8 cellular contexts compared by ENCODE assay signal in the genomic region with DNA sequence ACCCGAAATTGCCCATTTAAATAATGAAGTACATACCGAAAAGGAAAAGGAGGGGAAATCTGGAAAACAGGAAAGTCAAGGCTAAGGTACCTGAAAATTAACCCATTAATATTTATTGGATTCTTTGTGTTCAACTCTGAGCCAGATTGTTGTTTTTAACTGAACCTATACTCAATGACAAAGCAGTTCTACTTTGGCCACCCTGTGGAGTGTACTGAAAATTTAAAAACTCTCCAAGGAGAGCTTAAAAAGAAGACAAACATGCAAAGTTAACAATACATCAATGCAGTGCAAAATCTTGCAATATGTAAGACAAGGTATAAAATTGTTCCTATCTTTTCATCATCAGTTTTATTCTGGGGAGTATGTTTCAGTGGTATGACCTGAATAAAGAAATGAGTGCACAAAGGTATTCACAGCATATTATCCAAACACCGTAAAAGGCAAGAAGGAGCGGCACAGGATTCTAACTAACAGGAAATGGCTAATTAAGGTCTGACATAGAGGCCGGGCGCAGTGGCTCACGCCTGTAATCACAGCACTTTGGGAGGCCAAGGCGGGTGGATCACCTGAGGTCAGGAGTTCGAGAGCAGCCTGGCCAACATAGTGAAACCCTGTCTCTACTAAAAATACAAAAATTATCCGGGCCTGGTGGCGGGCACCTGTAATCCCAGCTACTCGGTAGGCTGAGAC. TPM values are rescaled to one million over a fixed set of nuclear protein-coding genes. Genes with fewer than 3 reads are reported as not detected.
A peak's percentile ranks its signal among the peaks of the same experiment; 100 is the strongest.
DNase-seq lines count a peak whose midpoint lies in the region; ATAC-seq and TF ChIP-seq lines count a peak whose summit lies in the region.
"Had no signal": no experiment of that assay in that cellular context is flagged by ENCODE, and none has a peak within 500 bp of the region (broad histone marks: within the 10 kb centered on the region; RNA-seq: fewer than 3 reads in every experiment).

No MANE protein-coding gene starts in this region.

- intact Hi-C loops in spleen (cut with DNase I; ENCODE audit: low total_unique reads) (no loop called here), ovary (cut with DNase I) (loop anchor here in 1 of 4 donors (5.0 kb wide), 1 partner anchor 1532 kb away; no protein-coding TSS in a partner anchor)

- peak overlapping the region in 5 of 8 donors; percentile 66 to 85 (median 81) for H3K27ac ChIP-seq in spleen
- no peak overlapping the region for H3K27ac ChIP-seq in ovary

- no peaks in the 10 kb centered on the region for H3K27me3 Mint-ChIP-seq in WTC11 (ENCODE audit: low read depth)

- H3K27me3 ChIP-seq in H7 (ENCODE audit: control insufficient read depth, insufficient read depth, low read length) (no peaks in the 10 kb centered on the region), spleen (replicated peaks in 1 of 7) (peaks cover 0 to 33% (median 10%) of the 10 kb centered on the region in 7 donors), ovary (no peaks in the 10 kb centered on the region)

- H3K4me1 ChIP-seq in spleen (peaks cover 0 to 25% (median 15%) of the 10 kb centered on the region in 6 donors), ovary (ENCODE audit: insufficient read depth) (no peaks in the 10 kb centered on the region)

- TF ChIP-seq EP300 in ovary (IDR thresholded peaks at IDR 0.05): no peak

- TF ChIP-seq CTCF in WTC11 (IDR thresholded peaks at IDR 0.05) (no peak), spleen (IDR thresholded peaks at IDR 0.05 in 8 of 11, conservative IDR thresholded peaks at IDR 0.05 in 3 of 11) (no peak), ovary (IDR thresholded peaks at IDR 0.05) (no peak)

- ATAC-seq in WTC11 (no peak), HG03135 (IDR thresholded peaks at IDR 0.05; ENCODE audit: unreplicated experiment) (no peak), GM19351 (IDR thresholded peaks at IDR 0.05; ENCODE audit: unreplicated experiment) (no peak)

- H3K9me3 Mint-ChIP-seq in WTC11: 0 out of 2 replicates have a peak, but pooled peaks cover 4% of the 10 kb centered on the region

- peak overlapping the region; percentile 91 for H3K4me3 Mint-ChIP-seq in WTC11

- 70 to 76% (median 75%) methylated on average over 12 of the region's 12 CpGs for WGBS in spleen, 5 donors
- 77 to 82% (median 81%) methylated on average over 12 of the region's 12 CpGs for WGBS in ovary, 3 donors

- POLR2A ChIA-PET in WTC11 (lab: Charles Lee): interaction anchor here (0.8 kb wide), 1 partner anchor 15 kb away, joined by 4 read pairs; no protein-coding TSS in a partner anchor

- no peak for DNase-seq in H7
- peak; percentile 32 for DNase-seq in WTC11 (ENCODE audit: low spot score)
- no peak for DNase-seq in spleen
- no peak for DNase-seq in ovary
- DNase-seq: cortex of kidney had no signal

- CTCF ChIA-PET in WTC11 (lab: Charles Lee): interaction anchor here (0.6 kb wide), 1 partner anchor 132 kb away, joined by 4 read pairs; no protein-coding TSS in a partner anchor

- H3K4me1 Mint-ChIP-seq in WTC11: peaks cover 56% of the 10 kb centered on the region

- no peak for TF ChIP-seq POLR2A in spleen (IDR thresholded peaks at IDR 0.05)
- no peak for TF ChIP-seq POLR2A in ovary (IDR thresholded peaks at IDR 0.05)

- peak overlapping the region; percentile 96 for H3K4me3 ChIP-seq in H7 (ENCODE audit: insufficient read depth, low read depth, low read length)
- H3K4me3 ChIP-seq in iPS-18c (ENCODE audit: insufficient read depth, low read depth, low read length): peak overlapping the region; percentile 93
- H3K4me3 ChIP-seq in spleen: peak overlapping the region in 6 of 8 donors; percentile 72 to 97 (median 79)
- no peak overlapping the region for H3K4me3 ChIP-seq in ovary

- peaks cover 2% of the 10 kb centered on the region for H3K9me3 ChIP-seq in iPS-18c (ENCODE audit: control insufficient read depth, insufficient read depth, low read length)
- peaks cover 0 to 8% (median 0%) of the 10 kb centered on the region in 8 donors for H3K9me3 ChIP-seq in spleen
- H3K9me3 ChIP-seq in ovary: no peaks in the 10 kb centered on the region

- H3K27ac Mint-ChIP-seq in WTC11: peak overlapping the region; percentile 98

- H3K36me3 ChIP-seq in H7 (replicated peaks; ENCODE audit: control insufficient read depth, insufficient read depth, low read length): no peaks in the 10 kb centered on the region
- H3K36me3 ChIP-seq in spleen: no peaks in the 10 kb centered on the region
- no peaks in the 10 kb centered on the region for H3K36me3 ChIP-seq in ovary

- H3K36me3 Mint-ChIP-seq in WTC11: peaks cover 10% of the 10 kb centered on the region

TF ChIP-seq in WTC11, 78 proteins besides CTCF, POLR2A, EP300 and RAD21:
- TF ChIP-seq FOXP4 (CRISPR knock-in tag; IDR thresholded peaks at IDR 0.05) (peak; percentile 48; the same call in 1 of the 2 replicates), TP53 (CRISPR knock-in tag; IDR thresholded peaks at IDR 0.05) (no peak), ZNF121 (CRISPR knock-in tag; IDR thresholded peaks at IDR 0.05) (peak; percentile 94)
- TF ChIP-seq, protein P1, sequence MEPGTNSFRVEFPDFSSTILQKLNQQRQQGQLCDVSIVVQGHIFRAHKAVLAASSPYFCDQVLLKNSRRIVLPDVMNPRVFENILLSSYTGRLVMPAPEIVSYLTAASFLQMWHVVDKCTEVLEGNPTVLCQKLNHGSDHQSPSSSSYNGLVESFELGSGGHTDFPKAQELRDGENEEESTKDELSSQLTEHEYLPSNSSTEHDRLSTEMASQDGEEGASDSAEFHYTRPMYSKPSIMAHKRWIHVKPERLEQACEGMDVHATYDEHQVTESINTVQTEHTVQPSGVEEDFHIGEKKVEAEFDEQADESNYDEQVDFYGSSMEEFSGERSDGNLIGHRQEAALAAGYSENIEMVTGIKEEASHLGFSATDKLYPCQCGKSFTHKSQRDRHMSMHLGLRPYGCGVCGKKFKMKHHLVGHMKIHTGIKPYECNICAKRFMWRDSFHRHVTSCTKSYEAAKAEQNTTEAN (CRISPR knock-in tag; IDR thresholded peaks at IDR 0.05): 0 out of 2 replicates have a peak, but pooled peaks have one; percentile 47

RNA-seq across cellular contexts. Expression of gene USP44, which starts 1.7 kb away (rescaled TPM):
- total RNA-seq in H7 (2014; rRNA removed; shearing (Covaris generic)): 102 and 142 TPM in 2 replicates
- total RNA-seq in WTC11 (2021): 93.4 to 120 TPM (median 116 TPM) in 3 replicates
- total RNA-seq in spleen: 1 to 10 TPM; 2.2 to 7.2 (median 3.6) TPM
- 1 to 10 TPM in 2 of 3 donors, under 1 TPM in 1; 0.88 to 1.8 (median 1.4) TPM for polyA plus RNA-seq in spleen
- total RNA-seq in ovary: 1 to 10 TPM in 6 of 7 donors, under 1 TPM in 1; 0.75 to 4.7 (median 3.3) TPM
- polyA plus RNA-seq in ovary: 1 to 10 TPM; 1.4 to 3.7 TPM

Comparison
In these comparisons a context has a peak if more than half of its experiments do, and no peak if none do; other contexts are left out.
1. H3K27ac ChIP-seq: peak in spleen (5 of 8); none in ovary (0 of 2).
2. RNA of gene USP44, which starts 1.7 kb away (total RNA-seq): 102 to 142 TPM in H7 and 93.4 to 120 TPM in WTC11; 2.2 to 7.2 TPM in spleen and 0.75 to 4.7 TPM in ovary; every median in the first group is over 10 times any median in the second.